Comparison of ENCODE assay signal across 9 cellular contexts in the genomic region with DNA sequence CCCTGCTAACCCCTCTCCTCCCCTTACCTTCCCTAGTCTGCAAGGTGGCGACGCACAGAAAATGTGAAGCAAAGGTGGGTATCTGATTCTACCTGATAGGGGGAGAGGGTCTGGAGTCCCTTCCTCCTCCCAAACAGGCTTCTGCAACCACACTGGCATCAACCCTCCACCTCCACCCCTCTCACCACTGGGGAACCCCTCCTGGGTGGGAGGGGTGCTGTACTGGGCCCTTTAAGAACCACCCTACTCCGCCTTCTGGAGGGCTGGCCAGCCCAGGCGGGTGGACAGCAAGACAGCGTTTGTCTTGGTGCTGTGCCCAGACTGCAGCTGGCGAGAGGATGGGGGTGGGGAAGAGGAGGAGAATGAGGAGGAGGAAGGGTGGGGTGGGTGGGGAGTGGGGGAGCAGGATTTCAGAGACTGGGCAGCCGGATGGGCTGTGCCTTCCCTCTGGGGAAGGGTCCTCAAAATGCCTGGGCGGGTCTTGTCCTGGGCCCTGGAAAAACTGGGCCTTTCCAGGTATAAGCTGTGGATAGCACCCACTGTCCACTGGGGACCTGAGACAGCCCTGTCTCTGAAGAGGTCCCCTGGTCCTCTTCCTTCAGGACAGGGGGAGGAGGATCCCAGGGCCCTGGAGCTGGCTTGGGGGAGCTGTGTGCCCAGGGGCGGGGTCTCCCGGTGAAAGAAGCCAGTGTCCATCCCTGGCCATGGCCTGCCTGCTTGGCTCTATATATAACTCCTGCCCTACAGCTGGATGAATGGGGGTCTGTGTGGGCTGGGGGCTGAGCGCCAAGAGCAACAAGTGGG. TPM values are rescaled to one million over a fixed set of nuclear protein-coding genes. Genes with fewer than 3 reads are reported as not detected.
A peak's percentile ranks its signal among the peaks of the same experiment; 100 is the strongest.
DNase-seq lines count a peak whose midpoint lies in the region; ATAC-seq, FAIRE-seq and TF ChIP-seq lines count a peak whose summit lies in the region.
"Had no signal": no experiment of that assay in that cellular context is flagged by ENCODE, and none has a peak within 500 bp of the region (broad histone marks: within the 10 kb centered on the region; RNA-seq: fewer than 3 reads in every experiment).

No MANE protein-coding gene starts in this region.

- H3K36me3 Mint-ChIP-seq in T-cell, result no peaks in the 10 kb centered on the region

- no peak for TF ChIP-seq POLR2A in H54 (IDR thresholded peaks at IDR 0.05; ENCODE audit: low read depth, low read length)

- DNase-seq in H54 (ENCODE audit: insufficient read length, low spot score) (peak; percentile 58), left ventricle myocardium superior (peak; percentile 94), skeletal muscle cell (ENCODE audit: low read depth) (peak; percentile 56), NCI-H2227 treated with DMSO at 0.1 percent for 48 hours (lab: John Stamatoyannopoulos, UW) (no peak), T-cell (no peak)

- H3K4me3 Mint-ChIP-seq in T-cell, result no peak overlapping the region

- POLR2A ChIA-PET in T-cell (lab: Charles Lee), result interaction anchor here in 1 of 2 donors (0.6 kb wide), 1 partner anchor 1072 kb away, joined by 4 read pairs; no protein-coding TSS in a partner anchor

- FAIRE-seq in H54 (lab: Jason Lieb, UNC), result no peak

- H3K27ac ChIP-seq in adipose tissue (ENCODE audit: low read depth, low read length), result peak overlapping the region; percentile 13

- H3K27me3 Mint-ChIP-seq in T-cell, result no peaks in the 10 kb centered on the region
- H3K27me3 Mint-ChIP-seq: stimulated activated naive CD8-positive, alpha-beta T cell treated with anti-CD3 and anti-CD28 coated beads, Interleukin-15, Interleukin-2, amounts not matched to agents 100 ng/mL and 50 ng/mL, for 24 hours had no signal

- peaks cover 10 to 19% (median 10%) of the 10 kb centered on the region in 3 donors for H3K4me1 Mint-ChIP-seq in T-cell

- ATAC-seq in left ventricle myocardium superior (peak; percentile 40), HG02759 (IDR thresholded peaks at IDR 0.05; ENCODE audit: unreplicated experiment) (no peak), HG02852 (IDR thresholded peaks at IDR 0.05; ENCODE audit: unreplicated experiment) (no peak), T-cell (replicated peaks in 1 of 4) (no peak)

- CTCF ChIA-PET in T-cell (lab: Charles Lee), result interaction anchor here (0.6 to 2.8 kb wide), 4 partner anchors 9 to 28 kb away, joined by 3 to 13 read pairs (median 4); no protein-coding TSS in a partner anchor

- no peak overlapping the region for H3K27ac Mint-ChIP-seq in T-cell
- H3K27ac Mint-ChIP-seq: stimulated activated naive CD8-positive, alpha-beta T cell treated with anti-CD3 and anti-CD28 coated beads, Interleukin-15, Interleukin-2, amounts not matched to agents 100 ng/mL and 50 ng/mL, for 24 hours had no signal

- intact Hi-C loops in left ventricle myocardium superior (cut with micrococcal nuclease), result no loop called here

- H3K4me3 ChIP-seq in skeletal muscle cell (ENCODE audit: low read depth, low read length), result peak overlapping the region; percentile 71

- no peaks in the 10 kb centered on the region for H3K9me3 Mint-ChIP-seq in T-cell
- H3K9me3 Mint-ChIP-seq: stimulated activated naive CD8-positive, alpha-beta T cell treated with anti-CD3 and anti-CD28 coated beads, Interleukin-15, Interleukin-2, amounts not matched to agents 100 ng/mL and 50 ng/mL, for 24 hours had no signal

- 28 to 56% (median 46%) methylated on average over 10 to 11 of the region's 11 CpGs for WGBS in adipose tissue, 3 donors

RNA-seq across cellular contexts. Expression of a gene that starts 2.8 kb away (rescaled TPM):
- 100 to 1,000 TPM in 2 of 3 donors, 10 to 100 TPM in 1; 53.4 to 562 (median 225) TPM for polyA plus RNA-seq in adipose tissue
- total RNA-seq in left ventricle myocardium superior, result 120 TPM
- total RNA-seq in T-cell, result 1 to 10 TPM; 2.5 to 5.1 (median 3.0) TPM

RNA-seq across cellular contexts. Expression of a gene that starts 26.6 kb away (rescaled TPM):
- polyA plus RNA-seq in adipose tissue, result 10 to 100 TPM; 26.9 to 66.7 (median 29.8) TPM
- total RNA-seq in left ventricle myocardium superior, result 39.8 TPM
- 10 to 100 TPM; 29.3 to 65.0 (median 58.2) TPM for total RNA-seq in T-cell

RNA-seq across cellular contexts. Expression of a gene that starts 44.8 kb away (rescaled TPM):
- polyA plus RNA-seq in adipose tissue, result 100 to 1,000 TPM in 1 of 3 donors, 10 to 100 TPM in 2; 21.8 to 437 (median 83.9) TPM
- total RNA-seq in left ventricle myocardium superior (45.5 TPM), T-cell (1 to 10 TPM in 1 of 5 donors, under 1 TPM in 2, not detected in 2; 0.67 to 1.4 (median 0.79) TPM)

RNA-seq across cellular contexts. Expression of a gene that starts 46.4 kb away (rescaled TPM):
- polyA plus RNA-seq in adipose tissue, result 100 to 1,000 TPM; 216 to 308 (median 253) TPM
- total RNA-seq in left ventricle myocardium superior (513 TPM), T-cell (100 to 1,000 TPM; 710 to 755 (median 729) TPM)

RNA-seq across cellular contexts. Expression of a gene that starts 50.7 kb away (rescaled TPM):
- under 1 TPM in 2 of 3 donors, not detected in 1; 0.08 to 0.09 TPM for polyA plus RNA-seq in adipose tissue
- total RNA-seq in left ventricle myocardium superior (0.12 TPM), T-cell (1 to 10 TPM in 2 of 5 donors, under 1 TPM in 3; 0.82 to 1.6 (median 0.89) TPM)

Comparison
In these comparisons a context has a peak if more than half of its experiments do, and no peak if none do; other contexts are left out.
1. DNase-seq: peak in H54 (single experiment), left ventricle myocardium superior (single experiment) and skeletal muscle cell (single experiment); none in NCI-H2227 treated with DMSO at 0.1 percent for 48 hours (single experiment) and T-cell (0 of 34).
2. RNA of a gene that starts 2.8 kb away (total RNA-seq): 120 TPM in left ventricle myocardium superior (single experiment); 2.5 to 5.1 TPM in T-cell; every median in the first group is over 10 times any median in the second.
3. RNA of a gene that starts 44.8 kb away (total RNA-seq): 45.5 TPM in left ventricle myocardium superior (single experiment); 0.67 to 1.4 TPM in T-cell; every median in the first group is over 10 times any median in the second.